ENCODE assay signal across 1 cellular context in the genomic region with DNA sequence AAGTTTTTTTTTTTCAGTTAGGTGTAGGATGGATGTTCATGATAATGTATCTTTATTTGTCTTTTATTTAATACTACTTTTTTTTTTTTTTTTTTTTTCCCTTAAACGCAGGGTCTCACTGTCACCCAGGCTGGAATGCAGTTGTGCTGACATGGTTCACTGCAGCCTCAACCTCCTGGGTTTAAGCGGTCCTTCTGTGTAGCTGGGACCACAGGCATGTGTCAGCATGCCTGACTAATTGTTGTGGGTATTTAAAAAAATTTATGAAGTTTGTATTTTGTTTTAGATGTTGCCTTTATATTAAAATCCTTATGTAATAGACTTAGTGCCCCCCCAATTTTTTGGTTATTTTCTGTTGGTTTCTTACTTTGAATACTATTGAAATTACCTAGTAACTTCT.
TF ChIP-seq lines count a peak whose summit lies in the region.

No MANE protein-coding gene starts in this region.

TF ChIP-seq in HepG2, 621 proteins besides CTCF, POLR2A, EP300 and RAD21:
- no peak for TF ChIP-seq NR3C1 (CRISPR knock-in tag; IDR thresholded peaks at IDR 0.05)
- TF ChIP-seq PHF8 (CRISPR knock-in tag; IDR thresholded peaks at IDR 0.05), result no peak
- TF ChIP-seq GABPA (IDR thresholded peaks at IDR 0.05; ENCODE audit: low read depth, low read length), result no peak
- no peak for TF ChIP-seq GABPA (CRISPR knock-in tag; IDR thresholded peaks at IDR 0.05; ENCODE audit: low read depth)
- no peak for TF ChIP-seq MIER3 (CRISPR knock-in tag; IDR thresholded peaks at IDR 0.05; ENCODE audit: borderline replicate concordance)
- TF ChIP-seq ATAD3A (CRISPR knock-in tag; IDR thresholded peaks at IDR 0.05), result no peak
- TF ChIP-seq ZNF33B (CRISPR knock-in tag; IDR thresholded peaks at IDR 0.05), result no peak
- TF ChIP-seq, protein P1, sequence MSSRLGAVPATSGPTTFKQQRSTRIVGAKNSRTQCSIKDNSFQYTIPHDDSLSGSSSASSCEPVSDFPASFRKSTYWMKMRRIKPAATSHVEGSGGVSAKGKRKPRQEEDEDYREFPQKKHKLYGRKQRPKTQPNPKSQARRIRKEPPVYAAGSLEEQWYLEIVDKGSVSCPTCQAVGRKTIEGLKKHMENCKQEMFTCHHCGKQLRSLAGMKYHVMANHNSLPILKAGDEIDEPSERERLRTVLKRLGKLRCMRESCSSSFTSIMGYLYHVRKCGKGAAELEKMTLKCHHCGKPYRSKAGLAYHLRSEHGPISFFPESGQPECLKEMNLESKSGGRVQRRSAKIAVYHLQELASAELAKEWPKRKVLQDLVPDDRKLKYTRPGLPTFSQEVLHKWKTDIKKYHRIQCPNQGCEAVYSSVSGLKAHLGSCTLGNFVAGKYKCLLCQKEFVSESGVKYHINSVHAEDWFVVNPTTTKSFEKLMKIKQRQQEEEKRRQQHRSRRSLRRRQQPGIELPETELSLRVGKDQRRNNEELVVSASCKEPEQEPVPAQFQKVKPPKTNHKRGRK (CRISPR knock-in tag; IDR thresholded peaks at IDR 0.05), result no peak
- TF ChIP-seq CBX2 (IDR thresholded peaks at IDR 0.05; ENCODE audit: low read depth, low read length), result no peak
- no peak for TF ChIP-seq CBX2 (CRISPR knock-in tag; IDR thresholded peaks at IDR 0.05; ENCODE audit: low read depth)
- TF ChIP-seq PRMT3 (CRISPR knock-in tag; IDR thresholded peaks at IDR 0.05; ENCODE audit: borderline replicate concordance, low read depth), result no peak
- TF ChIP-seq JARID2 (CRISPR knock-in tag; IDR thresholded peaks at IDR 0.05; ENCODE audit: insufficient replicate concordance), result no peak
- TF ChIP-seq ZNF749 (CRISPR knock-in tag; IDR thresholded peaks at IDR 0.05; ENCODE audit: borderline replicate concordance), result no peak
- TF ChIP-seq PHF5A (CRISPR knock-in tag; IDR thresholded peaks at IDR 0.05; ENCODE audit: low read depth, unreplicated experiment), result no peak
- TF ChIP-seq ZNF253 (CRISPR knock-in tag; IDR thresholded peaks at IDR 0.05; ENCODE audit: borderline replicate concordance), result no peak
- TF ChIP-seq ZNF33A (CRISPR knock-in tag; IDR thresholded peaks at IDR 0.05; ENCODE audit: borderline replicate concordance), result no peak
- TF ChIP-seq ZNF251 (CRISPR knock-in tag; IDR thresholded peaks at IDR 0.05), result no peak
